Comparison of ENCODE assay signal across 12 cellular contexts in genomic region chrX:130260316-130260715, GRCh38.
"Had no signal": no experiment of that assay in that cellular context is flagged by ENCODE, and none has a peak within 500 bp of the region (broad histone marks: within the 10 kb centered on the region; RNA-seq: fewer than 3 reads in every experiment).

No MANE protein-coding gene starts in this region.

- H3K36me3 ChIP-seq: ascending aorta, esophagus squamous epithelium, lower lobe of right lung, right atrium auricular region, thyroid gland, uterus had no signal

- H3K9me3 ChIP-seq: ascending aorta, esophagus squamous epithelium, lower lobe of right lung, right atrium auricular region, thyroid gland, uterus had no signal

- H3K4me3 ChIP-seq: ascending aorta, esophagus squamous epithelium, lower lobe of right lung, right atrium auricular region, thyroid gland, uterus had no signal

- ATAC-seq: activated CD8-positive, alpha-beta memory T cell treated with anti-CD3 and anti-CD28 coated beads, Interleukin-2, amount 10 ng/mL, durations not matched to agents 7 days and 5 days; lower lobe of right lung; naive thymus-derived CD4-positive, alpha-beta T cell had no signal

- H3K27ac ChIP-seq: ascending aorta, esophagus squamous epithelium, lower lobe of right lung, parathyroid adenoma, right atrium auricular region, thyroid gland, uterus had no signal

- H3K9ac ChIP-seq: parathyroid adenoma had no signal

- H3K4me1 ChIP-seq: ascending aorta, lower lobe of right lung, parathyroid adenoma, right atrium auricular region, thyroid gland, uterus had no signal

- H2AFZ ChIP-seq: parathyroid adenoma had no signal

- DNase-seq: activated CD8-positive, alpha-beta memory T cell treated with anti-CD3 and anti-CD28 coated beads, Interleukin-2, amount 10 ng/mL, durations not matched to agents 7 days and 5 days; activated T-cell treated with anti-CD3 and anti-CD28 coated beads, Interleukin-2, amount 50 U/mL, for 48 hours; esophagus squamous epithelium; hypothalamus; lower lobe of right lung; naive thymus-derived CD4-positive, alpha-beta T cell; small intestine; thyroid gland; uterus had no signal

- H3K79me2 ChIP-seq: parathyroid adenoma had no signal

- H3K27me3 ChIP-seq: ascending aorta, esophagus squamous epithelium, right atrium auricular region, thyroid gland, uterus had no signal
